ENCODE assay signal across 14 cellular contexts in genomic region chrX:70437011-70437410, GRCh38. TPM values are rescaled to one million over a fixed set of nuclear protein-coding genes. Genes with fewer than 3 reads are reported as not detected.
"Had no signal": no experiment of that assay in that cellular context is flagged by ENCODE, and none has a peak within 500 bp of the region (broad histone marks: within the 10 kb centered on the region; RNA-seq: fewer than 3 reads in every experiment).

No MANE protein-coding gene starts in this region.

- DNase-seq: activated CD4-positive, alpha-beta T cell treated with anti-CD3 and anti-CD28 coated beads for 4 hours; activated CD8-positive, alpha-beta memory T cell treated with anti-CD3 and anti-CD28 coated beads, Interleukin-2, amount 50 U/mL, for 48 hours; activated naive CD4-positive, alpha-beta T cell; activated naive CD8-positive, alpha-beta T cell treated with anti-CD3 and anti-CD28 coated beads, Interleukin-2, amount 50 U/mL, for 24 hours; effector memory CD8-positive, alpha-beta T cell; stimulated activated CD4-positive, alpha-beta T cell treated with anti-CD3 and anti-CD28 coated beads, Interleukin-4, amount 100 ng/mL, for 4 hours; T-helper 1 cell; thyroid gland had no signal

- H3K4me3 ChIP-seq: hepatocyte, skin epidermis, thyroid gland had no signal

- H3K9me3 ChIP-seq: thyroid gland had no signal

- H3K36me3 ChIP-seq: thyroid gland had no signal

- H3K9ac ChIP-seq: parathyroid adenoma had no signal

- H3K4me1 ChIP-seq: thyroid gland had no signal

- H3K4me2 ChIP-seq: hepatocyte had no signal

- H2AFZ ChIP-seq: hepatocyte, parathyroid adenoma had no signal

- ATAC-seq: activated CD8-positive, alpha-beta T cell treated with anti-CD3 and anti-CD28 coated beads for 36 hours; activated naive CD8-positive, alpha-beta T cell treated with anti-CD3 and anti-CD28 coated beads, Interleukin-2, amount 50 U/mL, for 24 hours; effector memory CD8-positive, alpha-beta T cell had no signal

- H3K79me2 ChIP-seq: hepatocyte, parathyroid adenoma had no signal

- H3K27ac ChIP-seq: hepatocyte, parathyroid adenoma, skin epidermis, thyroid gland had no signal

- H3K27me3 ChIP-seq: hepatocyte had no signal

RNA-seq across cellular contexts. Expression of gene GDPD2, which starts 13.9 kb away (rescaled TPM):
- total RNA-seq: activated CD8-positive, alpha-beta T cell treated with anti-CD3 and anti-CD28 coated beads for 36 hours; activated T-helper 1 cell treated with anti-CD3 and anti-CD28 coated beads, Interleukin-12 subunit alpha, Interleukin-12 subunit beta, Interleukin-2, Interleukin-4 antibody, amounts not matched to agents 30 ng/mL and 10 ng/mL and 1 ng/mL, durations not matched to agents 14 hours and 24 hours and 36 hours; mesenteric fat pad; thyroid gland had no signal
